Comparison of ENCODE assay signal across 20 cellular contexts in genomic region chr1:85617582-85618237, GRCh38. TPM values are rescaled to one million over a fixed set of nuclear protein-coding genes. Genes with fewer than 3 reads are reported as not detected.
DNase-seq lines count a peak whose midpoint lies in the region; ATAC-seq, FAIRE-seq and TF ChIP-seq lines count a peak whose summit lies in the region.
"Had no signal": no experiment of that assay in that cellular context is flagged by ENCODE, and none has a peak within 500 bp of the region (broad histone marks: within the 10 kb centered on the region; RNA-seq: fewer than 3 reads in every experiment).

No MANE protein-coding gene starts in this region.

- no peaks in the 10 kb centered on the region for H3K27me3 ChIP-seq in endodermal cell (ENCODE audit: control insufficient read depth, insufficient read depth, low read length, poor library complexity, severe bottlenecking)
- no peaks in the 10 kb centered on the region for H3K27me3 ChIP-seq in SK-N-SH (ENCODE audit: insufficient read depth)

- no peaks in the 10 kb centered on the region for H4K20me1 ChIP-seq in SK-N-SH (ENCODE audit: insufficient read depth)

- H3K4me2 ChIP-seq in SK-N-SH: no peak overlapping the region

- 95 to 100% methylated on average over 1 to 4 of the region's 4 CpGs for WGBS in endodermal cell (ENCODE audit: insufficient coverage in 1 of 2, insufficient read length in 1 of 2), 2 experiments
- WGBS in SK-N-SH (ENCODE audit: low lambda C conversion rate): 90% methylated on average over 4 of the region's 4 CpGs

- no peaks in the 10 kb centered on the region for H3K79me2 ChIP-seq in SK-N-SH (ENCODE audit: insufficient read depth)

- CTCF ChIA-PET in SK-N-SH (lab: Yijun Ruan, JAX): no interaction called here

- H3K9ac ChIP-seq in endodermal cell (ENCODE audit: extremely low read depth, low read length, poor library complexity, severe bottlenecking): no peak overlapping the region
- no peak overlapping the region for H3K9ac ChIP-seq in SK-N-SH

- no peaks in the 10 kb centered on the region for H3K9me2 ChIP-seq in SK-N-SH

- peaks cover 3% of the 10 kb centered on the region for H3K4me1 Mint-ChIP-seq in endodermal cell
- H3K4me1 Mint-ChIP-seq: CD4-positive, alpha-beta memory T cell; natural killer cell had no signal

- no peak for TF ChIP-seq RAD21 in SK-N-SH (IDR thresholded peaks at IDR 0.05; ENCODE audit: low read length)

- no peaks in the 10 kb centered on the region for H3K27me3 Mint-ChIP-seq in endodermal cell (ENCODE audit: insufficient read depth)
- H3K27me3 Mint-ChIP-seq: CD4-positive, alpha-beta memory T cell had no signal

- no peak overlapping the region for H3K27ac Mint-ChIP-seq in endodermal cell
- H3K27ac Mint-ChIP-seq: CD4-positive, alpha-beta memory T cell; natural killer cell had no signal

- TF ChIP-seq EP300 in SK-N-SH (IDR thresholded peaks at IDR 0.05; ENCODE audit: borderline replicate concordance in 1 of 2, low read depth in 1 of 2, low read length in 1 of 2): no peak

- DNase-seq in GM12891 (ENCODE audit: insufficient read length, low spot score): no peak
- DNase-seq in epithelial cell of esophagus (ENCODE audit: low read depth): peak; percentile 10
- peak; percentile 51 for DNase-seq in skeletal muscle cell (ENCODE audit: low read depth)
- no peak for DNase-seq in activated CD8-positive, alpha-beta memory T cell treated with anti-CD3 and anti-CD28 coated beads, Interleukin-2, amount 50 U/mL, for 4 hours
- no peak for DNase-seq in endodermal cell
- DNase-seq in SK-N-SH: no peak
- DNase-seq: activated CD8-positive, alpha-beta memory T cell treated with anti-CD3 and anti-CD28 coated beads for 24 hours; activated naive CD4-positive, alpha-beta T cell treated with anti-CD3 and anti-CD28 coated beads, Interleukin-2, amount 50 U/mL, for 16 hours; CD4-positive, alpha-beta memory T cell; cortex of kidney; left colon; natural killer cell; NCI-H1105; NCI-H526 had no signal

- no peak overlapping the region for H3K4me3 ChIP-seq in epithelial cell of esophagus (ENCODE audit: low read length)
- no peak overlapping the region for H3K4me3 ChIP-seq in skeletal muscle cell (ENCODE audit: low read depth, low read length)
- no peak overlapping the region for H3K4me3 ChIP-seq in endodermal cell (ENCODE audit: low read length)
- H3K4me3 ChIP-seq in SK-N-SH (ENCODE audit: low read depth in 2 of 2, low read length in 1 of 2): no peak overlapping the region
- H3K4me3 ChIP-seq: skin epidermis had no signal

- TF ChIP-seq POLR2A in GM12891 (IDR thresholded peaks at IDR 0.05; ENCODE audit: low read depth, low read length): no peak

- no peak overlapping the region for H3K4me3 Mint-ChIP-seq in endodermal cell
- H3K4me3 Mint-ChIP-seq: CD4-positive, alpha-beta memory T cell; natural killer cell had no signal

- H3K36me3 ChIP-seq in endodermal cell (ENCODE audit: control insufficient read depth, insufficient read depth, low read length) (no peaks in the 10 kb centered on the region), SK-N-SH (replicated peaks in 1 of 2; ENCODE audit: control insufficient read depth in 1 of 2, insufficient read depth in 2 of 2, low read length in 1 of 2) (peaks cover 0 to 8% of the 10 kb centered on the region in 2 experiments)

- peaks cover 14% of the 10 kb centered on the region for H3K36me3 Mint-ChIP-seq in endodermal cell (ENCODE audit: low read depth)

- FAIRE-seq in GM12891 (lab: Jason Lieb, UNC): peak; percentile 31
- FAIRE-seq: GM19239, H1 had no signal

- peaks cover 31% of the 10 kb centered on the region for H3K9me3 Mint-ChIP-seq in endodermal cell

- H3K4me1 ChIP-seq in endodermal cell (ENCODE audit: control insufficient read depth, insufficient read depth, low read length) (no peaks in the 10 kb centered on the region), SK-N-SH (ENCODE audit: control insufficient read depth in 1 of 2, insufficient read depth in 2 of 2, low read depth in 1 of 2, low read length in 1 of 2) (peaks cover 0 to 12% of the 10 kb centered on the region in 2 experiments; a peak in 2 of 4 replicates)

- H2AFZ ChIP-seq in SK-N-SH (ENCODE audit: low read depth): no peak overlapping the region

- peaks cover 12% of the 10 kb centered on the region for H3F3A ChIP-seq in SK-N-SH (replicated peaks; ENCODE audit: insufficient read depth)

- peaks cover 24% of the 10 kb centered on the region for H3K9me3 ChIP-seq in endodermal cell (ENCODE audit: control insufficient read depth, low read length)
- H3K9me3 ChIP-seq in SK-N-SH: peaks cover 13% of the 10 kb centered on the region

- H3K27ac ChIP-seq in endodermal cell (ENCODE audit: low read depth, low read length): no peak overlapping the region
- no peak overlapping the region; a peak in 1 of 4 replicates for H3K27ac ChIP-seq in SK-N-SH (ENCODE audit: low read depth in 2 of 2, low read length in 1 of 2)
- H3K27ac ChIP-seq: skin epidermis had no signal

- no peak for TF ChIP-seq CTCF in epithelial cell of esophagus (IDR thresholded peaks at IDR 0.05; ENCODE audit: insufficient read depth, low read depth, low read length, missing control alignments)
- no peak for TF ChIP-seq CTCF in endodermal cell (conservative IDR thresholded peaks at IDR 0.05)
- no peak for TF ChIP-seq CTCF in SK-N-SH (IDR thresholded peaks at IDR 0.05)

- ATAC-seq in HG02885 (IDR thresholded peaks at IDR 0.05; ENCODE audit: poor library complexity, unreplicated experiment) (peak; percentile 62), GM18520 (IDR thresholded peaks at IDR 0.05; ENCODE audit: unreplicated experiment) (no peak)
- ATAC-seq: left colon, natural killer cell, Right ventricle myocardium inferior had no signal

- POLR2A ChIA-PET in SK-N-SH (lab: Yijun Ruan, JAX): no interaction called here

TF ChIP-seq in GM12891, 5 proteins besides CTCF, POLR2A, EP300 and RAD21:
- TF ChIP-seq PAX5 (IDR thresholded peaks at IDR 0.05; ENCODE audit: insufficient read depth, low read length, severe bottlenecking) (no peak), POU2F2 (IDR thresholded peaks at IDR 0.05; ENCODE audit: low read depth, low read length) (no peak), SPI1 (IDR thresholded peaks at IDR 0.05; ENCODE audit: low read depth, low read length) (no peak), TAF1 (IDR thresholded peaks at IDR 0.05; ENCODE audit: low read depth, low read length) (no peak), POLR2AphosphoS5 (IDR thresholded peaks at IDR 0.05; ENCODE audit: low read depth, low read length) (no peak)
TF ChIP-seq in GM12891: peak in this region for 0.

TF ChIP-seq in SK-N-SH, 30 proteins besides CTCF, POLR2A, EP300 and RAD21:
- no peak for TF ChIP-seq TEAD4 (IDR thresholded peaks at IDR 0.05; ENCODE audit: borderline replicate concordance, insufficient read depth)
- TF ChIP-seq CHD2 (IDR thresholded peaks at IDR 0.05; ENCODE audit: low read length, partially characterized antibody): no peak
TF ChIP-seq in SK-N-SH: peak in this region for 0.

RNA-seq across cellular contexts. Expression of gene CCN1, which starts 37.1 kb away (rescaled TPM):
- 0.06 TPM for polyA plus RNA-seq in GM12891 (2012; ENCODE audit: low read depth, missing spikeins)
- 10 to 100 TPM; 49.5 to 53.1 TPM for total RNA-seq in endodermal cell
- 40.4 TPM for polyA plus RNA-seq in endodermal cell (2013, experiment 1 of 2)
- polyA plus RNA-seq in endodermal cell (2013, experiment 2 of 2): 51.5 TPM
- polyA plus RNA-seq in SK-N-SH (2012; rRNA removed): 363 and 543 TPM in 2 replicates
- polyA plus RNA-seq in SK-N-SH (2012; cell fraction: cytosol; rRNA removed): 493 and 569 TPM in 2 replicates
- polyA plus RNA-seq in SK-N-SH (2012; cell fraction: nucleus; rRNA removed): 806 and 1,198 TPM in 2 replicates
- total RNA-seq: CD4-positive, alpha-beta memory T cell; natural killer cell had no signal
- polyA plus RNA-seq: CD4-positive, alpha-beta memory T cell had no signal

Comparison
In these comparisons a context has a peak if more than half of its experiments do, and no peak if none do; other contexts are left out.
1. DNase-seq: peak in epithelial cell of esophagus (single experiment) and skeletal muscle cell (single experiment); none in GM12891 (single experiment), activated CD8-positive, alpha-beta memory T cell treated with anti-CD3 and anti-CD28 coated beads, Interleukin-2, amount 50 U/mL, for 4 hours (single experiment), endodermal cell (single experiment) and SK-N-SH (single experiment).